In genomic region chr7:47622946-47623640, GRCh38 we compare ENCODE assay signal across 11 cellular contexts. TPM values are rescaled to one million over a fixed set of nuclear protein-coding genes. Genes with fewer than 3 reads are reported as not detected.
DNase-seq lines count a peak whose midpoint lies in the region; ATAC-seq, FAIRE-seq and TF ChIP-seq lines count a peak whose summit lies in the region.
"Had no signal": no experiment of that assay in that cellular context is flagged by ENCODE, and none has a peak within 500 bp of the region (broad histone marks: within the 10 kb centered on the region; RNA-seq: fewer than 3 reads in every experiment).

No MANE protein-coding gene starts in this region.

- no peaks in the 10 kb centered on the region for H3K36me3 ChIP-seq in pancreas

- 28 to 48% methylated on average over 11 of the region's 11 CpGs for WGBS in pancreas, 2 donors

- ATAC-seq in pancreas (peak; percentile 80 to 91 (median 86)), GM19455 (IDR thresholded peaks at IDR 0.05; ENCODE audit: unreplicated experiment) (no peak)

- intact Hi-C loops in pancreas (cut with DNase I): no loop called here

- H3K4me1 ChIP-seq in pancreas: peaks cover 7 to 8% (median 8%) of the 10 kb centered on the region in 3 donors

- no peaks in the 10 kb centered on the region for H3K27me3 ChIP-seq in pancreas

- TF ChIP-seq CTCF in AG10803 (conservative IDR thresholded peaks at IDR 0.05; ENCODE audit: low read length) (no peak), pancreas (IDR thresholded peaks at IDR 0.05) (no peak)

- H3K27ac ChIP-seq in pancreas: peak overlapping the region in 3 of 4 donors; percentile 57 to 58 (median 58)

- H3K4me3 ChIP-seq in AG10803 (ENCODE audit: low read length) (no peak overlapping the region), pancreas (no peak overlapping the region)

- FAIRE-seq in pancreas (lab: Jason Lieb, UNC): peak; percentile 59
- FAIRE-seq: keratinocyte had no signal

- peak; percentile 96 for DNase-seq in AG10803 (ENCODE audit: low read depth)
- DNase-seq in SK-N-DZ (ENCODE audit: low spot score): peak; percentile 32
- peak; percentile 11 for DNase-seq in foreskin melanocyte
- DNase-seq in pancreas: peak in 2 of 6 donors; percentile 39 to 44
- DNase-seq in SW 1271 (lab: John Stamatoyannopoulos, UW): no peak
- DNase-seq in NCI-H524 treated with DMSO at 0.1 percent for 48 hours (lab: John Stamatoyannopoulos, UW): no peak
- DNase-seq in NCI-H774 (lab: John Stamatoyannopoulos, UW): no peak
- DNase-seq: activated naive CD4-positive, alpha-beta T cell; SHP77 treated with DMSO at 0.1 percent for 48 hours had no signal

- no peaks in the 10 kb centered on the region for H3K9me3 ChIP-seq in pancreas

RNA-seq across cellular contexts. Expression of gene TNS3, which starts 41.2 kb away (rescaled TPM):
- 14.4 and 16.0 TPM in 2 replicates for polyA plus RNA-seq in SK-N-DZ (2014; cell fraction: cytosol; rRNA removed)
- 12.0 and 12.8 TPM in 2 replicates for polyA plus RNA-seq in SK-N-DZ (2014; cell fraction: nucleus; rRNA removed)
- total RNA-seq in pancreas: 100 to 1,000 TPM in 2 of 6 donors, 10 to 100 TPM in 4; 84.0 to 125 (median 97.5) TPM
- 10 to 100 TPM; 28.0 to 37.5 TPM for polyA plus RNA-seq in pancreas

Comparison
In these comparisons a context has a peak if more than half of its experiments do, and no peak if none do; other contexts are left out.
1. DNase-seq: peak in AG10803 (single experiment), SK-N-DZ (single experiment) and foreskin melanocyte (single experiment); none in SW 1271 (0 of 2), NCI-H524 treated with DMSO at 0.1 percent for 48 hours (single experiment) and NCI-H774 (single experiment).